Comparison of ENCODE assay signal across 1 cellular context in genomic region chr12:124904306-124905098, GRCh38.
TF ChIP-seq lines count a peak whose summit lies in the region.

No MANE protein-coding gene starts in this region.

TF ChIP-seq in HepG2, 621 proteins besides CTCF, POLR2A, EP300 and RAD21 (continued from another document):
- TF ChIP-seq AFF4 (CRISPR knock-in tag; IDR thresholded peaks at IDR 0.05) (no peak), KLF6 (CRISPR knock-in tag; IDR thresholded peaks at IDR 0.05) (peak; percentile 86; the same call in 1 of the 2 replicates), ZNF136 (CRISPR knock-in tag; IDR thresholded peaks at IDR 0.05; ENCODE audit: low read depth) (no peak), ZNF367 (CRISPR knock-in tag; IDR thresholded peaks at IDR 0.05; ENCODE audit: borderline replicate concordance) (no peak), GATAD1 (CRISPR knock-in tag; IDR thresholded peaks at IDR 0.05) (peak; percentile 46; the same call in 1 of the 2 replicates), SNRNP70 (IDR thresholded peaks at IDR 0.05; ENCODE audit: low read depth, low read length) (no peak), ZNF570 (CRISPR knock-in tag; IDR thresholded peaks at IDR 0.05; ENCODE audit: borderline replicate concordance) (no peak), NPAS2 (CRISPR knock-in tag; IDR thresholded peaks at IDR 0.05; ENCODE audit: borderline replicate concordance) (no peak), ZNF639 (CRISPR knock-in tag; conservative IDR thresholded peaks at IDR 0.05) (no peak), AHDC1 (CRISPR knock-in tag; IDR thresholded peaks at IDR 0.05; ENCODE audit: borderline replicate concordance) (peak; percentile 58; the same call in 1 of the 2 replicates)
TF ChIP-seq in HepG2: peak in this region for 210.
